13 cellular contexts compared by ENCODE assay signal in genomic region chr20:62381202-62381797, GRCh38. TPM values are rescaled to one million over a fixed set of nuclear protein-coding genes. Genes with fewer than 3 reads are reported as not detected.
DNase-seq lines count a peak whose midpoint lies in the region; TF ChIP-seq lines count a peak whose summit lies in the region.
"Had no signal": no experiment of that assay in that cellular context is flagged by ENCODE, and none has a peak within 500 bp of the region (broad histone marks: within the 10 kb centered on the region; RNA-seq: fewer than 3 reads in every experiment).

No MANE protein-coding gene starts in this region.

- H3K4me1 ChIP-seq in mammary epithelial cell (ENCODE audit: insufficient read depth, low read length) (peaks cover 52% of the 10 kb centered on the region), liver (ENCODE audit: control insufficient read depth in 4 of 4, insufficient read depth in 4 of 4, low read length in 3 of 4) (peaks cover 1 to 23% (median 22%) of the 10 kb centered on the region in 4 donors), tibial artery (peaks cover 9 to 60% (median 50%) of the 10 kb centered on the region in 4 donors)
- peaks cover 8% of the 10 kb centered on the region for H3K4me1 ChIP-seq in effector memory CD4-positive, alpha-beta T cell (ENCODE audit: control insufficient read depth, insufficient read depth, low read length, poor library complexity, severe bottlenecking)

- H3K36me3 ChIP-seq in mammary epithelial cell (ENCODE audit: insufficient read depth, low read length) (no peaks in the 10 kb centered on the region), liver (ENCODE audit: control insufficient read depth in 4 of 4, insufficient read depth in 3 of 4, low read depth in 1 of 4, low read length in 3 of 4) (no peaks in the 10 kb centered on the region), tibial artery (no peaks in the 10 kb centered on the region)
- H3K36me3 ChIP-seq in effector memory CD4-positive, alpha-beta T cell (ENCODE audit: control insufficient read depth, insufficient read depth, low read length), result no peaks in the 10 kb centered on the region

- BruUV-seq in mammary epithelial cell (replicated peaks; lab: Mats Ljungman, UMichigan), result no TSS peak

- H3K4me3 ChIP-seq in mammary epithelial cell (replicated peaks in 1 of 3; ENCODE audit: insufficient read depth in 1 of 3, low read depth in 2 of 3, low read length in 3 of 3), result no peak overlapping the region
- H3K4me3 ChIP-seq in liver (ENCODE audit: low read depth in 1 of 3, low read length in 3 of 3), result no peak overlapping the region
- no peak overlapping the region for H3K4me3 ChIP-seq in tibial artery
- H3K4me3 ChIP-seq in effector memory CD4-positive, alpha-beta T cell (ENCODE audit: insufficient read depth, low read depth, low read length, poor library complexity, severe bottlenecking), result no peak overlapping the region

- intact Hi-C loops in mammary epithelial cell (cut with micrococcal nuclease), result loop anchor here (10.0 kb wide), 4 partner anchors 136 to 366 kb away; partner anchors contain the start of genes MTG2, PSMA7 and SS18L1
- intact Hi-C loops in tibial artery (cut with DNase I; ENCODE audit: low total_unique reads), result no loop called here

- no peak overlapping the region for H2AFZ ChIP-seq in mammary epithelial cell (ENCODE audit: low read depth, low read length)

- in situ Hi-C loops in mammary epithelial cell (cut with MboI; ENCODE audit: low sequenced_read_pairs in 2 of 2), result loop anchor here (5.0 to 25.0 kb wide), 2 partner anchors 74 to 231 kb away; no protein-coding TSS in a partner anchor

- no peak for TF ChIP-seq CTCF in mammary epithelial cell (conservative IDR thresholded peaks at IDR 0.05 in 1 of 2, IDR thresholded peaks at IDR 0.05 in 1 of 2; ENCODE audit: extremely low read depth in 1 of 2, insufficient read depth in 1 of 2, low read depth in 1 of 2, low read length in 2 of 2)
- TF ChIP-seq CTCF in liver (IDR thresholded peaks at IDR 0.05; ENCODE audit: low read depth, low read length, missing input control), result no peak
- no peak for TF ChIP-seq CTCF in tibial artery (IDR thresholded peaks at IDR 0.05)

- no peak for TF ChIP-seq RAD21 in liver (IDR thresholded peaks at IDR 0.05)

- dilution Hi-C loops in mammary epithelial cell (cut with HindIII; ENCODE audit: low sequenced_read_pairs), result no loop called here

- CTCF ChIA-PET in mammary epithelial cell (lab: Charles Lee; ENCODE audit: low non-redundant PET), result no interaction called here

- H4K20me1 ChIP-seq in mammary epithelial cell (ENCODE audit: insufficient read depth, low read length), result no peaks in the 10 kb centered on the region

- H3K4me2 ChIP-seq in mammary epithelial cell (ENCODE audit: insufficient read depth, low read depth, low read length), result peak overlapping the region; percentile 9

- H3K9me3 ChIP-seq in mammary epithelial cell (replicated peaks; ENCODE audit: insufficient read depth, low read length) (no peaks in the 10 kb centered on the region), liver (ENCODE audit: control insufficient read depth in 4 of 4, low read length in 3 of 4) (no peaks in the 10 kb centered on the region), tibial artery (no peaks in the 10 kb centered on the region)
- no peaks in the 10 kb centered on the region for H3K9me3 ChIP-seq in effector memory CD4-positive, alpha-beta T cell (ENCODE audit: control insufficient read depth, low read length)

- H3K9ac ChIP-seq in mammary epithelial cell (ENCODE audit: insufficient read depth, low read length) (peak overlapping the region; percentile 18), liver (ENCODE audit: low read depth in 1 of 2, low read length in 2 of 2) (no peak overlapping the region)

- H3K79me2 ChIP-seq in mammary epithelial cell (ENCODE audit: insufficient read depth, low read length), result peaks cover 41% of the 10 kb centered on the region

- WGBS in mammary epithelial cell (ENCODE audit: low coverage, missing lambda C conversion rate), result 37% methylated on average over 13 of the region's 16 CpGs
- 80% methylated on average over 16 of the region's 16 CpGs for WGBS in liver

- H3K27me3 ChIP-seq in mammary epithelial cell (ENCODE audit: insufficient read depth, low read length) (no peaks in the 10 kb centered on the region), liver (ENCODE audit: control insufficient read depth in 4 of 4, insufficient read depth in 4 of 4, low read length in 3 of 4) (no peaks in the 10 kb centered on the region), tibial artery (no peaks in the 10 kb centered on the region)
- no peaks in the 10 kb centered on the region for H3K27me3 ChIP-seq in effector memory CD4-positive, alpha-beta T cell (replicated peaks; ENCODE audit: control insufficient read depth, insufficient read depth, low read length, poor library complexity, severe bottlenecking)

- DNase-seq in NCI-H2196 (lab: John Stamatoyannopoulos, UW; ENCODE audit: unreplicated experiment), result peak; percentile 21
- no peak for DNase-seq in NCI-H2196 treated with DMSO at 0.1 percent for 48 hours (lab: John Stamatoyannopoulos, UW; ENCODE audit: unreplicated experiment)
- DNase-seq in mammary epithelial cell, result peak; percentile 79
- DNase-seq in tibial artery, result no peak
- no peak for DNase-seq in NCI-H2081 (lab: John Stamatoyannopoulos, UW)
- DNase-seq in effector memory CD4-positive, alpha-beta T cell, result no peak
- no peak for DNase-seq in activated CD4-positive, alpha-beta T cell treated with anti-CD3 and anti-CD28 coated beads, Interleukin-2, amount 50 U/mL, for 1 hour
- DNase-seq: activated CD4-positive, alpha-beta T cell treated with anti-CD3 and anti-CD28 coated beads, Interleukin-2, amount 10 ng/mL, durations not matched to agents 7 days and 5 days; NCI-H1417 had no signal

- H3K27ac ChIP-seq in mammary epithelial cell (ENCODE audit: insufficient read depth, low read depth, low read length), result peak overlapping the region; percentile 46
- H3K27ac ChIP-seq in liver (ENCODE audit: low read depth in 1 of 2, low read length in 2 of 2), result peak overlapping the region in 1 of 2 donors; percentile 3
- H3K27ac ChIP-seq in tibial artery, result peak overlapping the region; percentile 31 to 47
- no peak overlapping the region for H3K27ac ChIP-seq in effector memory CD4-positive, alpha-beta T cell (ENCODE audit: insufficient read depth, low read length, poor library complexity, severe bottlenecking)
- H3K27ac ChIP-seq: 22Rv1 had no signal

TF ChIP-seq in liver, 16 proteins besides CTCF, POLR2A, EP300 and RAD21:
- no peak for TF ChIP-seq JUND (IDR thresholded peaks at IDR 0.05)
- TF ChIP-seq SP1 (IDR thresholded peaks at IDR 0.05), result peak; percentile 12
- TF ChIP-seq NR2F2 (IDR thresholded peaks at IDR 0.05), result peak; percentile 9

RNA-seq across cellular contexts. Expression of gene RPS21, which starts 5.6 kb away (rescaled TPM):
- total RNA-seq in mammary epithelial cell (1,000 to 10,000 TPM in 1 of 2 donors, 100 to 1,000 TPM in 1; 894 to 1,553 TPM), liver (100 to 1,000 TPM; 378 to 499 TPM)
- polyA plus RNA-seq in mammary epithelial cell (3,470 TPM), liver (1,000 to 10,000 TPM in 1 of 2 donors, 100 to 1,000 TPM in 1; 278 to 1,588 TPM)
- polyA minus RNA-seq in mammary epithelial cell, result 261 TPM

RNA-seq across cellular contexts. Expression of gene LAMA5, which starts 14.2 kb away (rescaled TPM):
- 100 to 1,000 TPM in 1 of 2 donors, 10 to 100 TPM in 1; 71.3 to 220 TPM for total RNA-seq in mammary epithelial cell
- 9.7 TPM for polyA plus RNA-seq in mammary epithelial cell
- 19.0 TPM for polyA minus RNA-seq in mammary epithelial cell
- 10 to 100 TPM in 1 of 2 donors, 1 to 10 TPM in 1; 3.6 to 40.2 TPM for total RNA-seq in liver
- polyA plus RNA-seq in liver, result 10 to 100 TPM; 13.4 to 13.9 TPM

RNA-seq across cellular contexts. Expression of gene CABLES2, which starts 25.8 kb away (rescaled TPM):
- total RNA-seq in mammary epithelial cell (1 to 10 TPM; 2.3 to 4.4 TPM), liver (1 to 10 TPM; 2.0 to 3.2 TPM)
- polyA plus RNA-seq in mammary epithelial cell (4.7 TPM), liver (1 to 10 TPM in 1 of 2 donors, under 1 TPM in 1; 0.92 to 2.0 TPM)
- 12.8 TPM for polyA minus RNA-seq in mammary epithelial cell

RNA-seq across cellular contexts. Expression of gene RBBP8NL, which starts 46.0 kb away (rescaled TPM):
- under 1 TPM in 1 of 2 donors, not detected in 1; 0.14 TPM for total RNA-seq in mammary epithelial cell
- 0.03 TPM for polyA plus RNA-seq in mammary epithelial cell
- not detected for polyA minus RNA-seq in mammary epithelial cell
- total RNA-seq in liver, result under 1 TPM; under 0.01 to 0.14 TPM
- polyA plus RNA-seq in liver, result not detected
- total RNA-seq: activated CD4-positive, alpha-beta T cell treated with anti-CD3 and anti-CD28 coated beads, Interleukin-2, amount 10 ng/mL, durations not matched to agents 7 days and 5 days; G401; OCI-LY7 had no signal

Comparison
In these comparisons a context has a peak if more than half of its experiments do, and no peak if none do; other contexts are left out.
1. DNase-seq: peak in NCI-H2196 (single experiment) and mammary epithelial cell (single experiment); none in NCI-H2196 treated with DMSO at 0.1 percent for 48 hours (single experiment), tibial artery (0 of 2), NCI-H2081 (0 of 2), effector memory CD4-positive, alpha-beta T cell (0 of 3) and activated CD4-positive, alpha-beta T cell treated with anti-CD3 and anti-CD28 coated beads, Interleukin-2, amount 50 U/mL, for 1 hour (single experiment).